ENCODE assay signal across 1 cellular context in the genomic region with DNA sequence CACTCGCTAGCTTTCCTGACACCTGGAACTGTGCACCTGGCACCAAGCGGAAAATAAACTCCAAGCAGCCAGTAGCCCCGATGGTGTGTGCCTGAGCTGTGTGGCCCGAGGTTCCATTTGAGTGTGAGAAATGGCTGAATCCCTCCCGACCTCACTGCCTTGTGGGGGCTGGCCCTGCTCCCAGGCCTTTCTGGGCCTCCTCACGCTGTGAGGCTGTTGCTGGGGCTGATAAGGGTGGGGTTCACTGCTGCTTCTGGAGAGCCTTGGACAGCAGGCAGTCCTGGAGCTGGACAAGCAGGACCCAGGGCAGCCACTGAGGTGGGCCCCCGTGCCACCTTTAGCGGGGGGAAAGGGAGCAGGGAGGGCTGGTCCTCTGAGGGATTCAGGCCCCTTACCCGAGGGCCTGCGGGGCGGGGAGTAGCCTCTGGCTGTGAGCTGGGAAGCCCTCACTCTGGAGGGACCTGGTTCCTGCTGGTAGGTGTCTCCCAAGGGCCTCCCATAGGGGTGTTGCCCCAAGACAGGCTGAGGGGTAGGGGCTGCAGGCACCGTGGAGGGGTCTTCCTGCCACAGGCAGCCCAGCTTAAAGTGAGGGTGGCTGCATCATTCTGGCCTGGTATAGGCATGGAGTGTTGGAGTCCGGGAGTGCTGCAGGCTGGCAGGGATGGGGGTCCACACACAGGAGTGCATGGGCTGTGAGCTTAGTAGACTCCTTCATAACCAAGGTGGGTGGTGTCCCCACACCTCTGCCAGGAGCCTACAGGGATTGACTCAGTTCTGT.
TF ChIP-seq lines count a peak whose summit lies in the region.

No MANE protein-coding gene starts in this region.

TF ChIP-seq in GM23338, 12 proteins besides CTCF, POLR2A, EP300 and RAD21:
- TF ChIP-seq EZH2 (IDR thresholded peaks at IDR 0.05; ENCODE audit: low read depth, unreplicated experiment) = no peak
- no peak for TF ChIP-seq EZH2phosphoT487 (IDR thresholded peaks at IDR 0.05; ENCODE audit: unreplicated experiment)
- TF ChIP-seq STAT1 (IDR thresholded peaks at IDR 0.05; ENCODE audit: unreplicated experiment) = no peak
- no peak for TF ChIP-seq NANOG (IDR thresholded peaks at IDR 0.05; ENCODE audit: borderline replicate concordance)
- TF ChIP-seq, protein P1, sequence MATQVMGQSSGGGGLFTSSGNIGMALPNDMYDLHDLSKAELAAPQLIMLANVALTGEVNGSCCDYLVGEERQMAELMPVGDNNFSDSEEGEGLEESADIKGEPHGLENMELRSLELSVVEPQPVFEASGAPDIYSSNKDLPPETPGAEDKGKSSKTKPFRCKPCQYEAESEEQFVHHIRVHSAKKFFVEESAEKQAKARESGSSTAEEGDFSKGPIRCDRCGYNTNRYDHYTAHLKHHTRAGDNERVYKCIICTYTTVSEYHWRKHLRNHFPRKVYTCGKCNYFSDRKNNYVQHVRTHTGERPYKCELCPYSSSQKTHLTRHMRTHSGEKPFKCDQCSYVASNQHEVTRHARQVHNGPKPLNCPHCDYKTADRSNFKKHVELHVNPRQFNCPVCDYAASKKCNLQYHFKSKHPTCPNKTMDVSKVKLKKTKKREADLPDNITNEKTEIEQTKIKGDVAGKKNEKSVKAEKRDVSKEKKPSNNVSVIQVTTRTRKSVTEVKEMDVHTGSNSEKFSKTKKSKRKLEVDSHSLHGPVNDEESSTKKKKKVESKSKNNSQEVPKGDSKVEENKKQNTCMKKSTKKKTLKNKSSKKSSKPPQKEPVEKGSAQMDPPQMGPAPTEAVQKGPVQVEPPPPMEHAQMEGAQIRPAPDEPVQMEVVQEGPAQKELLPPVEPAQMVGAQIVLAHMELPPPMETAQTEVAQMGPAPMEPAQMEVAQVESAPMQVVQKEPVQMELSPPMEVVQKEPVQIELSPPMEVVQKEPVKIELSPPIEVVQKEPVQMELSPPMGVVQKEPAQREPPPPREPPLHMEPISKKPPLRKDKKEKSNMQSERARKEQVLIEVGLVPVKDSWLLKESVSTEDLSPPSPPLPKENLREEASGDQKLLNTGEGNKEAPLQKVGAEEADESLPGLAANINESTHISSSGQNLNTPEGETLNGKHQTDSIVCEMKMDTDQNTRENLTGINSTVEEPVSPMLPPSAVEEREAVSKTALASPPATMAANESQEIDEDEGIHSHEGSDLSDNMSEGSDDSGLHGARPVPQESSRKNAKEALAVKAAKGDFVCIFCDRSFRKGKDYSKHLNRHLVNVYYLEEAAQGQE (IDR thresholded peaks at IDR 0.05; ENCODE audit: unreplicated experiment) = no peak
- TF ChIP-seq, protein P2, sequence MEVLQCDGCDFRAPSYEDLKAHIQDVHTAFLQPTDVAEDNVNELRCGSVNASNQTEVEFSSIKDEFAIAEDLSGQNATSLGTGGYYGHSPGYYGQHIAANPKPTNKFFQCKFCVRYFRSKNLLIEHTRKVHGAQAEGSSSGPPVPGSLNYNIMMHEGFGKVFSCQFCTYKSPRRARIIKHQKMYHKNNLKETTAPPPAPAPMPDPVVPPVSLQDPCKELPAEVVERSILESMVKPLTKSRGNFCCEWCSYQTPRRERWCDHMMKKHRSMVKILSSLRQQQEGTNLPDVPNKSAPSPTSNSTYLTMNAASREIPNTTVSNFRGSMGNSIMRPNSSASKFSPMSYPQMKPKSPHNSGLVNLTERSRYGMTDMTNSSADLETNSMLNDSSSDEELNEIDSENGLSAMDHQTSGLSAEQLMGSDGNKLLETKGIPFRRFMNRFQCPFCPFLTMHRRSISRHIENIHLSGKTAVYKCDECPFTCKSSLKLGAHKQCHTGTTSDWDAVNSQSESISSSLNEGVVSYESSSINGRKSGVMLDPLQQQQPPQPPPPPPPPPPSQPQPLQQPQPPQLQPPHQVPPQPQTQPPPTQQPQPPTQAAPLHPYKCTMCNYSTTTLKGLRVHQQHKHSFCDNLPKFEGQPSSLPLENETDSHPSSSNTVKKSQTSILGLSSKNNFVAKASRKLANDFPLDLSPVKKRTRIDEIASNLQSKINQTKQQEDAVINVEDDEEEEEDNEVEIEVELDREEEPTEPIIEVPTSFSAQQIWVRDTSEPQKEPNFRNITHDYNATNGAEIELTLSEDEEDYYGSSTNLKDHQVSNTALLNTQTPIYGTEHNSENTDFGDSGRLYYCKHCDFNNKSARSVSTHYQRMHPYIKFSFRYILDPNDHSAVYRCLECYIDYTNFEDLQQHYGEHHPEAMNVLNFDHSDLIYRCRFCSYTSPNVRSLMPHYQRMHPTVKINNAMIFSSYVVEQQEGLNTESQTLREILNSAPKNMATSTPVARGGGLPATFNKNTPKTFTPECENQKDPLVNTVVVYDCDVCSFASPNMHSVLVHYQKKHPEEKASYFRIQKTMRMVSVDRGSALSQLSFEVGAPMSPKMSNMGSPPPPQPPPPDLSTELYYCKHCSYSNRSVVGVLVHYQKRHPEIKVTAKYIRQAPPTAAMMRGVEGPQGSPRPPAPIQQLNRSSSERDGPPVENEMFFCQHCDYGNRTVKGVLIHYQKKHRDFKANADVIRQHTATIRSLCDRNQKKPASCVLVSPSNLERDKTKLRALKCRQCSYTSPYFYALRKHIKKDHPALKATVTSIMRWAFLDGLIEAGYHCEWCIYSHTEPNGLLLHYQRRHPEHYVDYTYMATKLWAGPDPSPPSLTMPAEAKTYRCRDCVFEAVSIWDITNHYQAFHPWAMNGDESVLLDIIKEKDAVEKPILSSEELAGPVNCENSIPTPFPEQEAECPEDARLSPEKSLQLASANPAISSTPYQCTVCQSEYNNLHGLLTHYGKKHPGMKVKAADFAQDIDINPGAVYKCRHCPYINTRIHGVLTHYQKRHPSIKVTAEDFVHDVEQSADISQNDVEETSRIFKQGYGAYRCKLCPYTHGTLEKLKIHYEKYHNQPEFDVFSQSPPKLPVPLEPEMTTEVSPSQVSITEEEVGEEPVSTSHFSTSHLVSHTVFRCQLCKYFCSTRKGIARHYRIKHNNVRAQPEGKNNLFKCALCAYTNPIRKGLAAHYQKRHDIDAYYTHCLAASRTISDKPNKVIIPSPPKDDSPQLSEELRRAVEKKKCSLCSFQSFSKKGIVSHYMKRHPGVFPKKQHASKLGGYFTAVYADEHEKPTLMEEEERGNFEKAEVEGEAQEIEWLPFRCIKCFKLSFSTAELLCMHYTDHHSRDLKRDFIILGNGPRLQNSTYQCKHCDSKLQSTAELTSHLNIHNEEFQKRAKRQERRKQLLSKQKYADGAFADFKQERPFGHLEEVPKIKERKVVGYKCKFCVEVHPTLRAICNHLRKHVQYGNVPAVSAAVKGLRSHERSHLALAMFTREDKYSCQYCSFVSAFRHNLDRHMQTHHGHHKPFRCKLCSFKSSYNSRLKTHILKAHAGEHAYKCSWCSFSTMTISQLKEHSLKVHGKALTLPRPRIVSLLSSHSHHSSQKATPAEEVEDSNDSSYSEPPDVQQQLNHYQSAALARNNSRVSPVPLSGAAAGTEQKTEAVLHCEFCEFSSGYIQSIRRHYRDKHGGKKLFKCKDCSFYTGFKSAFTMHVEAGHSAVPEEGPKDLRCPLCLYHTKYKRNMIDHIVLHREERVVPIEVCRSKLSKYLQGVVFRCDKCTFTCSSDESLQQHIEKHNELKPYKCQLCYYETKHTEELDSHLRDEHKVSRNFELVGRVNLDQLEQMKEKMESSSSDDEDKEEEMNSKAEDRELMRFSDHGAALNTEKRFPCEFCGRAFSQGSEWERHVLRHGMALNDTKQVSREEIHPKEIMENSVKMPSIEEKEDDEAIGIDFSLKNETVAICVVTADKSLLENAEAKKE (CRISPR knock-in tag; IDR thresholded peaks at IDR 0.05) = no peak
- no peak for TF ChIP-seq POLR2AphosphoS5 (IDR thresholded peaks at IDR 0.05; ENCODE audit: low read depth)
- no peak for TF ChIP-seq CREB1 (CRISPR knock-in tag; IDR thresholded peaks at IDR 0.05; ENCODE audit: low read depth)
- no peak for TF ChIP-seq ETS1 (IDR thresholded peaks at IDR 0.05)
- no peak for TF ChIP-seq ZNF331 (CRISPR knock-in tag; IDR thresholded peaks at IDR 0.05; ENCODE audit: low read depth)
- TF ChIP-seq JUNB (IDR thresholded peaks at IDR 0.05; ENCODE audit: unreplicated experiment) = no peak
- no peak for TF ChIP-seq ZNF114 (CRISPR knock-in tag; IDR thresholded peaks at IDR 0.05)
TF ChIP-seq in GM23338: peak in this region for 0.
